Comparison of ENCODE assay signal across 8 cellular contexts in the genomic region with DNA sequence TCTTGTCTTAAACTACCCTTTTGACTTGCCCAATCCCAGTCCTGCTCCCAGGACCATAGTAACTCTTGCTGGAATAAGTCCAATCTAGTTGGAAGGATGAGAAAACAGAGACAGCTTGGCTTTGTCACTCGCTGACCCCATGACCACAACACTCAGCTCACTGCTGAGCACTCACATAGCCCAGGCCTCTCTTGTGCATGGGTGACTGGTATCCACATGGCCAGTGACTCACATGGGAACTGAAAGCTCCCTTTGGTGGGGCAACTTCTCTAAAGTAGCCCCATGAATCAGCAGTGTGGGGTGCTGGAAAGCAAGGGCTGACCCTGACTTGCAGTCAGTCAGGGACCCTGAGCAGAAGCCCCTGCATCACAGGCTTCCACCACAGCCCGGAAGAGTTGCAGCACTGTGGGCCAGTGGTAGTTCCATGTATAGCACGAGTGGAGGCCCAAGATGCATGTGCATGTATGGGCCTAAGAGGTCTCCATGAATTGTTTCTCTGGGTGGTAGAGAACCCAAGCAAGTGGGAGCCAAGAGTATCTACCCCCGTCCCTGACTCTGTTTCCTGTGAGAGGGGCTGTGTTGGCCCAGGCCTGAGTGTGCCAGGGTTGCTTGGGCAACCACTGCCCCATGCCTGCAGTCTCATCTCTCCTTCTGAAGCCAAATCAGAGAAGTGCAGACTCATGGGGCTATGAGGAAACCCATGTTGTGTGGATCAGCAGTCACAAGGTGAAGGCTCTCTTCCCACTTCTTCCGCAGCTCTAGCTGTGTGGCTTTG.
DNase-seq lines count a peak whose midpoint lies in the region; ATAC-seq and TF ChIP-seq lines count a peak whose summit lies in the region.

No MANE protein-coding gene starts in this region.

- H4K20me1 ChIP-seq in GM23338 (replicated peaks; ENCODE audit: insufficient read depth), result no peaks in the 10 kb centered on the region

- CTCF ChIA-PET in activated B cell treated with CpG ODN at 0.5 μM for 24 hours (lab: Charles Lee), result interaction anchor here (0.8 to 7.3 kb wide), 4 partner anchors 10 to 280 kb away, joined by 4 to 48 read pairs (median 18); a partner anchor contains a TSS

- H3K4me3 Mint-ChIP-seq in activated B cell treated with CpG ODN at 0.5 μM for 24 hours, result no peak overlapping the region
- no peak overlapping the region for H3K4me3 Mint-ChIP-seq in GM23338

- no peak for TF ChIP-seq CTCF in activated B cell treated with CpG ODN at 0.5 μM for 24 hours (IDR thresholded peaks at IDR 0.05)
- TF ChIP-seq CTCF in left ventricle myocardium inferior (IDR thresholded peaks at IDR 0.05; ENCODE audit: borderline replicate concordance), result no peak
- no peak for TF ChIP-seq CTCF in GM23338 (conservative IDR thresholded peaks at IDR 0.05; ENCODE audit: low read depth in 2 of 2)

- no peaks in the 10 kb centered on the region for H3K27me3 Mint-ChIP-seq in activated B cell treated with CpG ODN at 0.5 μM for 24 hours
- peaks cover 6% of the 10 kb centered on the region for H3K27me3 Mint-ChIP-seq in GM23338 (ENCODE audit: insufficient read depth, low read depth, poor library complexity)

- POLR2A ChIA-PET in activated B cell treated with CpG ODN at 0.5 μM for 24 hours (lab: Charles Lee), result interaction anchor here (0.6 to 1.3 kb wide), 3 partner anchors 98 to 428 kb away, joined by 3 to 6 read pairs (median 3); a partner anchor contains a TSS

- no peak overlapping the region for H3K4me2 ChIP-seq in GM23338

- no peaks in the 10 kb centered on the region for H3K79me2 ChIP-seq in GM23338 (replicated peaks; ENCODE audit: insufficient read depth)

- H3K9me3 ChIP-seq in left ventricle myocardium inferior (replicated peaks), result no peaks in the 10 kb centered on the region

- no peaks in the 10 kb centered on the region for H3K36me3 Mint-ChIP-seq in activated B cell treated with CpG ODN at 0.5 μM for 24 hours (ENCODE audit: low read depth)
- H3K36me3 Mint-ChIP-seq in GM23338 (ENCODE audit: low read depth), result no peaks in the 10 kb centered on the region

- H3K27ac ChIP-seq in left ventricle myocardium inferior (replicated peaks), result peak overlapping the region; percentile 43
- H3K27ac ChIP-seq in GM23338 (ENCODE audit: low read depth), result no peak overlapping the region

- H3K9me3 Mint-ChIP-seq in activated B cell treated with CpG ODN at 0.5 μM for 24 hours (no peaks in the 10 kb centered on the region), GM23338 (no peaks in the 10 kb centered on the region)

- H3K4me1 Mint-ChIP-seq in activated B cell treated with CpG ODN at 0.5 μM for 24 hours, result peaks cover 62% of the 10 kb centered on the region
- peaks cover 4% of the 10 kb centered on the region for H3K4me1 Mint-ChIP-seq in GM23338

- DNase-seq in activated B cell treated with CpG ODN at 0.5 μM for 24 hours, result no peak
- peak; percentile 43 for DNase-seq in left ventricle myocardium inferior
- DNase-seq in stimulated activated naive CD8-positive, alpha-beta T cell treated with anti-CD3 and anti-CD28 coated beads, Interleukin-15, Interleukin-2, amounts not matched to agents 100 U/mL and 50 U/mL, for 24 hours, result peak; percentile 48
- DNase-seq in GM23338 (ENCODE audit: low spot score), result no peak
- DNase-seq in NCI-H2029 (lab: John Stamatoyannopoulos, UW), result no peak
- DNase-seq in NCI-H146 (lab: John Stamatoyannopoulos, UW), result no peak

- intact Hi-C loops in activated B cell treated with CpG ODN at 0.5 μM for 24 hours (cut with micrococcal nuclease), result loop anchor here (5.0 to 10.0 kb wide), 3 partner anchors 185 to 495 kb away; a partner anchor contains a TSS
- intact Hi-C loops in left ventricle myocardium inferior (cut with micrococcal nuclease), result no loop called here

- H3K27me3 ChIP-seq in left ventricle myocardium inferior (ENCODE audit: low read depth), result no peaks in the 10 kb centered on the region
- no peaks in the 10 kb centered on the region for H3K27me3 ChIP-seq in GM23338 (ENCODE audit: insufficient read depth)

- H2AFZ ChIP-seq in GM23338, result no peak overlapping the region

- H3K36me3 ChIP-seq in left ventricle myocardium inferior, result no peaks in the 10 kb centered on the region
- no peaks in the 10 kb centered on the region for H3K36me3 ChIP-seq in GM23338 (ENCODE audit: insufficient read depth)

- H3K9me2 ChIP-seq in GM23338 (ENCODE audit: insufficient read depth), result peaks cover 5% of the 10 kb centered on the region

- ATAC-seq in GM18867 (IDR thresholded peaks at IDR 0.05; ENCODE audit: unreplicated experiment) (peak; percentile 74), HG03045 (IDR thresholded peaks at IDR 0.05; ENCODE audit: unreplicated experiment) (peak; percentile 51), activated B cell treated with CpG ODN at 0.5 μM for 24 hours (ENCODE audit: low read depth) (peak; percentile 78), GM23338 (no peak)
- peak; percentile 88 for ATAC-seq in stimulated activated naive CD8-positive, alpha-beta T cell treated with anti-CD3 and anti-CD28 coated beads, Interleukin-15, Interleukin-2, amounts not matched to agents 100 U/mL and 50 U/mL, for 24 hours

- H3K4me1 ChIP-seq in left ventricle myocardium inferior (no peaks in the 10 kb centered on the region), GM23338 (ENCODE audit: insufficient read depth) (no peaks in the 10 kb centered on the region)

- H3F3A ChIP-seq in GM23338 (replicated peaks; ENCODE audit: low read depth), result no peaks in the 10 kb centered on the region

- H3K27ac Mint-ChIP-seq in activated B cell treated with CpG ODN at 0.5 μM for 24 hours (no peak overlapping the region), GM23338 (no peak overlapping the region)

- H3K4me3 ChIP-seq in left ventricle myocardium inferior (no peak overlapping the region), GM23338 (no peak overlapping the region)

TF ChIP-seq in GM23338, 12 proteins besides CTCF, POLR2A, EP300 and RAD21 (continues in another document):
- TF ChIP-seq POLR2AphosphoS5 (IDR thresholded peaks at IDR 0.05; ENCODE audit: low read depth), result no peak
- no peak for TF ChIP-seq ZNF331 (CRISPR knock-in tag; IDR thresholded peaks at IDR 0.05; ENCODE audit: low read depth)
- no peak for TF ChIP-seq ZNF114 (CRISPR knock-in tag; IDR thresholded peaks at IDR 0.05)
- TF ChIP-seq, protein P1, sequence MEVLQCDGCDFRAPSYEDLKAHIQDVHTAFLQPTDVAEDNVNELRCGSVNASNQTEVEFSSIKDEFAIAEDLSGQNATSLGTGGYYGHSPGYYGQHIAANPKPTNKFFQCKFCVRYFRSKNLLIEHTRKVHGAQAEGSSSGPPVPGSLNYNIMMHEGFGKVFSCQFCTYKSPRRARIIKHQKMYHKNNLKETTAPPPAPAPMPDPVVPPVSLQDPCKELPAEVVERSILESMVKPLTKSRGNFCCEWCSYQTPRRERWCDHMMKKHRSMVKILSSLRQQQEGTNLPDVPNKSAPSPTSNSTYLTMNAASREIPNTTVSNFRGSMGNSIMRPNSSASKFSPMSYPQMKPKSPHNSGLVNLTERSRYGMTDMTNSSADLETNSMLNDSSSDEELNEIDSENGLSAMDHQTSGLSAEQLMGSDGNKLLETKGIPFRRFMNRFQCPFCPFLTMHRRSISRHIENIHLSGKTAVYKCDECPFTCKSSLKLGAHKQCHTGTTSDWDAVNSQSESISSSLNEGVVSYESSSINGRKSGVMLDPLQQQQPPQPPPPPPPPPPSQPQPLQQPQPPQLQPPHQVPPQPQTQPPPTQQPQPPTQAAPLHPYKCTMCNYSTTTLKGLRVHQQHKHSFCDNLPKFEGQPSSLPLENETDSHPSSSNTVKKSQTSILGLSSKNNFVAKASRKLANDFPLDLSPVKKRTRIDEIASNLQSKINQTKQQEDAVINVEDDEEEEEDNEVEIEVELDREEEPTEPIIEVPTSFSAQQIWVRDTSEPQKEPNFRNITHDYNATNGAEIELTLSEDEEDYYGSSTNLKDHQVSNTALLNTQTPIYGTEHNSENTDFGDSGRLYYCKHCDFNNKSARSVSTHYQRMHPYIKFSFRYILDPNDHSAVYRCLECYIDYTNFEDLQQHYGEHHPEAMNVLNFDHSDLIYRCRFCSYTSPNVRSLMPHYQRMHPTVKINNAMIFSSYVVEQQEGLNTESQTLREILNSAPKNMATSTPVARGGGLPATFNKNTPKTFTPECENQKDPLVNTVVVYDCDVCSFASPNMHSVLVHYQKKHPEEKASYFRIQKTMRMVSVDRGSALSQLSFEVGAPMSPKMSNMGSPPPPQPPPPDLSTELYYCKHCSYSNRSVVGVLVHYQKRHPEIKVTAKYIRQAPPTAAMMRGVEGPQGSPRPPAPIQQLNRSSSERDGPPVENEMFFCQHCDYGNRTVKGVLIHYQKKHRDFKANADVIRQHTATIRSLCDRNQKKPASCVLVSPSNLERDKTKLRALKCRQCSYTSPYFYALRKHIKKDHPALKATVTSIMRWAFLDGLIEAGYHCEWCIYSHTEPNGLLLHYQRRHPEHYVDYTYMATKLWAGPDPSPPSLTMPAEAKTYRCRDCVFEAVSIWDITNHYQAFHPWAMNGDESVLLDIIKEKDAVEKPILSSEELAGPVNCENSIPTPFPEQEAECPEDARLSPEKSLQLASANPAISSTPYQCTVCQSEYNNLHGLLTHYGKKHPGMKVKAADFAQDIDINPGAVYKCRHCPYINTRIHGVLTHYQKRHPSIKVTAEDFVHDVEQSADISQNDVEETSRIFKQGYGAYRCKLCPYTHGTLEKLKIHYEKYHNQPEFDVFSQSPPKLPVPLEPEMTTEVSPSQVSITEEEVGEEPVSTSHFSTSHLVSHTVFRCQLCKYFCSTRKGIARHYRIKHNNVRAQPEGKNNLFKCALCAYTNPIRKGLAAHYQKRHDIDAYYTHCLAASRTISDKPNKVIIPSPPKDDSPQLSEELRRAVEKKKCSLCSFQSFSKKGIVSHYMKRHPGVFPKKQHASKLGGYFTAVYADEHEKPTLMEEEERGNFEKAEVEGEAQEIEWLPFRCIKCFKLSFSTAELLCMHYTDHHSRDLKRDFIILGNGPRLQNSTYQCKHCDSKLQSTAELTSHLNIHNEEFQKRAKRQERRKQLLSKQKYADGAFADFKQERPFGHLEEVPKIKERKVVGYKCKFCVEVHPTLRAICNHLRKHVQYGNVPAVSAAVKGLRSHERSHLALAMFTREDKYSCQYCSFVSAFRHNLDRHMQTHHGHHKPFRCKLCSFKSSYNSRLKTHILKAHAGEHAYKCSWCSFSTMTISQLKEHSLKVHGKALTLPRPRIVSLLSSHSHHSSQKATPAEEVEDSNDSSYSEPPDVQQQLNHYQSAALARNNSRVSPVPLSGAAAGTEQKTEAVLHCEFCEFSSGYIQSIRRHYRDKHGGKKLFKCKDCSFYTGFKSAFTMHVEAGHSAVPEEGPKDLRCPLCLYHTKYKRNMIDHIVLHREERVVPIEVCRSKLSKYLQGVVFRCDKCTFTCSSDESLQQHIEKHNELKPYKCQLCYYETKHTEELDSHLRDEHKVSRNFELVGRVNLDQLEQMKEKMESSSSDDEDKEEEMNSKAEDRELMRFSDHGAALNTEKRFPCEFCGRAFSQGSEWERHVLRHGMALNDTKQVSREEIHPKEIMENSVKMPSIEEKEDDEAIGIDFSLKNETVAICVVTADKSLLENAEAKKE (CRISPR knock-in tag; IDR thresholded peaks at IDR 0.05), result no peak
- no peak for TF ChIP-seq EZH2phosphoT487 (IDR thresholded peaks at IDR 0.05; ENCODE audit: unreplicated experiment)
- no peak for TF ChIP-seq STAT1 (IDR thresholded peaks at IDR 0.05; ENCODE audit: unreplicated experiment)

Comparison
In these comparisons a context has a peak if more than half of its experiments do, and no peak if none do; other contexts are left out.
1. DNase-seq: peak in left ventricle myocardium inferior (single experiment) and stimulated activated naive CD8-positive, alpha-beta T cell treated with anti-CD3 and anti-CD28 coated beads, Interleukin-15, Interleukin-2, amounts not matched to agents 100 U/mL and 50 U/mL, for 24 hours (single experiment); none in activated B cell treated with CpG ODN at 0.5 μM for 24 hours (single experiment), GM23338 (single experiment), NCI-H2029 (single experiment) and NCI-H146 (single experiment).